In genomic region chr15:68480296-68480695, GRCh38 we compare ENCODE assay signal across 1 cellular context.
TF ChIP-seq lines count a peak whose summit lies in the region.

No MANE protein-coding gene starts in this region.

TF ChIP-seq in IMR-90, 13 proteins besides CTCF, POLR2A, EP300 and RAD21 (continued from another document):
- no peak for TF ChIP-seq ELK1 (IDR thresholded peaks at IDR 0.05; ENCODE audit: borderline replicate concordance, low read depth, low read length)
- TF ChIP-seq FOS (IDR thresholded peaks at IDR 0.05; ENCODE audit: low read depth, low read length) = no peak
- TF ChIP-seq MAFK (IDR thresholded peaks at IDR 0.05; ENCODE audit: low read depth, low read length) = no peak
